Comparison of ENCODE assay signal across 2 cellular contexts in genomic region chr6:144190593-144190992, GRCh38.
TF ChIP-seq lines count a peak whose summit lies in the region.

No MANE protein-coding gene starts in this region.

TF ChIP-seq in IMR-90, 13 proteins besides CTCF, POLR2A, EP300 and RAD21:
- no peak for TF ChIP-seq CHD1 (IDR thresholded peaks at IDR 0.05; ENCODE audit: low read depth, low read length)
- TF ChIP-seq MXI1 (IDR thresholded peaks at IDR 0.05; ENCODE audit: borderline replicate concordance, low read depth, low read length), result no peak
- no peak for TF ChIP-seq CEBPB (IDR thresholded peaks at IDR 0.05; ENCODE audit: low read depth, low read length)
- no peak for TF ChIP-seq SMC3 (IDR thresholded peaks at IDR 0.05; ENCODE audit: low read depth, low read length)
- no peak for TF ChIP-seq RCOR1 (IDR thresholded peaks at IDR 0.05; ENCODE audit: insufficient replicate concordance, low read length)
- no peak for TF ChIP-seq BHLHE40 (IDR thresholded peaks at IDR 0.05; ENCODE audit: low read depth, low read length)
- no peak for TF ChIP-seq MAZ (IDR thresholded peaks at IDR 0.05; ENCODE audit: borderline replicate concordance, low read depth, low read length)
- TF ChIP-seq RFX5 (IDR thresholded peaks at IDR 0.05; ENCODE audit: low read depth, low read length), result no peak
- no peak for TF ChIP-seq ELK1 (IDR thresholded peaks at IDR 0.05; ENCODE audit: borderline replicate concordance, low read depth, low read length)
- no peak for TF ChIP-seq NFE2L2 (IDR thresholded peaks at IDR 0.05; ENCODE audit: low read depth, low read length)
- TF ChIP-seq MAFK (IDR thresholded peaks at IDR 0.05; ENCODE audit: low read depth, low read length), result no peak
TF ChIP-seq in IMR-90: peak in this region for 0.

TF ChIP-seq in endothelial cell of umbilical vein, 7 proteins besides CTCF, POLR2A, EP300 and RAD21:
- TF ChIP-seq MYC (IDR thresholded peaks at IDR 0.05; ENCODE audit: low read depth, low read length) (no peak), POLR2AphosphoS5 (IDR thresholded peaks at IDR 0.05; ENCODE audit: insufficient read depth, low read depth, low read length) (peak; percentile 98), GATA2 (IDR thresholded peaks at IDR 0.05; ENCODE audit: insufficient read depth, insufficient read length, low read depth, low read length) (no peak), EZH2 (IDR thresholded peaks at IDR 0.05; ENCODE audit: borderline replicate concordance, low read depth, low read length, severe bottlenecking) (no peak), JUN (IDR thresholded peaks at IDR 0.05; ENCODE audit: borderline replicate concordance, insufficient read depth, insufficient read length, low read depth) (peak; percentile 92), MAX (IDR thresholded peaks at IDR 0.05; ENCODE audit: insufficient read depth, insufficient read length) (no peak), FOS (IDR thresholded peaks at IDR 0.05; ENCODE audit: borderline replicate concordance, insufficient read depth, low read length) (peak; percentile 97)
TF ChIP-seq in endothelial cell of umbilical vein: peak in this region for 3.
